8 cellular contexts compared by ENCODE assay signal in genomic region chr17:7204828-7205461, GRCh38. TPM values are rescaled to one million over a fixed set of nuclear protein-coding genes. Genes with fewer than 3 reads are reported as not detected.
DNase-seq lines count a peak whose midpoint lies in the region; ATAC-seq and TF ChIP-seq lines count a peak whose summit lies in the region.

No MANE protein-coding gene starts in this region.

- H3K4me3 ChIP-seq in HL-60 (replicated peaks; ENCODE audit: insufficient read depth, low read length) (peak overlapping the region; percentile 40), uterus (peak overlapping the region; percentile 42 to 54)

- POLR2A ChIA-PET in CD4-positive, alpha-beta T cell (lab: Charles Lee) = interaction anchor here (0.9 to 1.3 kb wide), 3 partner anchors 9 to 29 kb away, joined by 3 to 6 read pairs (median 4); partner anchors contain the start of genes ACADVL, DLG4 and DVL2

- H3K27me3 Mint-ChIP-seq in CD4-positive, alpha-beta T cell = no peaks in the 10 kb centered on the region

- H3K9me3 Mint-ChIP-seq in CD4-positive, alpha-beta T cell = no peaks in the 10 kb centered on the region

- H3K27ac ChIP-seq in CD4-positive, alpha-beta T cell (ENCODE audit: low read depth, low read length) = peak overlapping the region; percentile 86
- H3K27ac ChIP-seq in HL-60 (replicated peaks) (no peak overlapping the region), uterus (peak overlapping the region; percentile 80 to 84)

- H3K4me1 ChIP-seq in uterus = peaks cover 0 to 12% of the 10 kb centered on the region in 2 donors

- CTCF ChIA-PET in CD4-positive, alpha-beta T cell (lab: Charles Lee) = interaction anchor here (0.6 to 2.6 kb wide), 4 partner anchors 9 to 153 kb away, joined by 3 to 13 read pairs (median 4); no protein-coding TSS in a partner anchor

- H3K27ac Mint-ChIP-seq in CD4-positive, alpha-beta T cell = peak overlapping the region; percentile 87

- intact Hi-C loops in CD4-positive, alpha-beta T cell (cut with DNase I, micrococcal nuclease) = loop anchor here (1.0 kb wide), 3 partner anchors 9 to 230 kb away; partner anchors contain the start of genes DVL2 (in 1 of the 2) and TMEM102 (in 1 of the 2)
- intact Hi-C loops in uterus (cut with DNase I; ENCODE audit: low total_unique reads) = no loop called here

- no peak for TF ChIP-seq CTCF in CD4-positive, alpha-beta T cell (IDR thresholded peaks at IDR 0.05)
- TF ChIP-seq CTCF in HL-60 (IDR thresholded peaks at IDR 0.05; ENCODE audit: insufficient read depth, low read length) (no peak), uterus (IDR thresholded peaks at IDR 0.05) (no peak)

- H3K9me3 ChIP-seq in CD4-positive, alpha-beta T cell (ENCODE audit: control insufficient read depth, low read length) = no peaks in the 10 kb centered on the region
- H3K9me3 ChIP-seq in uterus = no peaks in the 10 kb centered on the region

- H3K4me1 Mint-ChIP-seq in CD4-positive, alpha-beta T cell (ENCODE audit: low read depth) = peaks cover 36% of the 10 kb centered on the region

- peak; percentile 84 to 99 (median 94) for DNase-seq in CD4-positive, alpha-beta T cell
- peak in 1 of 2 experiments; percentile 15 for DNase-seq in HL-60 (ENCODE audit: low read depth in 1 of 2, low spot score in 1 of 2)
- DNase-seq in SW480 (ENCODE audit: low spot score) = peak; percentile 52
- DNase-seq in anterior cingulate cortex (lab: John Stamatoyannopoulos, UW) = peak; percentile 36 to 91 (median 82)
- peak; percentile 92 for DNase-seq in hepatic stellate cell (ENCODE audit: low spot score)
- peak; percentile 33 for DNase-seq in renal cortical epithelial cell (ENCODE audit: low read depth)
- peak; percentile 90 to 92 for DNase-seq in uterus

- H3K4me3 Mint-ChIP-seq in CD4-positive, alpha-beta T cell = peak overlapping the region; percentile 83

- TF ChIP-seq POLR2A in uterus (IDR thresholded peaks at IDR 0.05) = peak in 1 of 2 donors; percentile 56

- peaks cover 15% of the 10 kb centered on the region for H3K36me3 Mint-ChIP-seq in CD4-positive, alpha-beta T cell (ENCODE audit: low read depth)

- H3K36me3 ChIP-seq in uterus = no peaks in the 10 kb centered on the region

- ATAC-seq in CD4-positive, alpha-beta T cell (ENCODE audit: poor library complexity) = peak; percentile 81
- ATAC-seq in GM19438 (IDR thresholded peaks at IDR 0.05; ENCODE audit: low read depth, unreplicated experiment) = peak; percentile 88

- H3K27me3 ChIP-seq in CD4-positive, alpha-beta T cell (ENCODE audit: control insufficient read depth, insufficient read depth, low read length) = no peaks in the 10 kb centered on the region
- H3K27me3 ChIP-seq in HL-60 (ENCODE audit: insufficient read depth, poor library complexity, severe bottlenecking) (no peaks in the 10 kb centered on the region), uterus (no peaks in the 10 kb centered on the region)

RNA-seq across cellular contexts. Expression of gene DLG4, which starts 14.7 kb away (rescaled TPM):
- 10 to 100 TPM; 10.2 to 11.0 TPM for total RNA-seq in CD4-positive, alpha-beta T cell
- 2.1 and 22.2 TPM in 2 replicates for total RNA-seq in renal cortical epithelial cell
- 10 to 100 TPM; 22.8 to 64.0 (median 48.4) TPM for total RNA-seq in uterus

RNA-seq across cellular contexts. Expression of gene ACADVL, which starts 14.8 kb away (rescaled TPM):
- 100 to 1,000 TPM; 237 to 257 TPM for total RNA-seq in CD4-positive, alpha-beta T cell
- total RNA-seq in renal cortical epithelial cell (307 and 382 TPM in 2 replicates), uterus (100 to 1,000 TPM; 167 to 800 (median 399) TPM)

RNA-seq across cellular contexts. Expression of gene ASGR1, which starts 25.8 kb away (rescaled TPM):
- under 1 TPM; 0.64 to 0.85 TPM for total RNA-seq in CD4-positive, alpha-beta T cell
- 0.60 and 0.87 TPM in 2 replicates for total RNA-seq in renal cortical epithelial cell
- total RNA-seq in uterus = 1 to 10 TPM in 2 of 4 donors, under 1 TPM in 1, not detected in 1; 0.77 to 3.2 (median 1.8) TPM

RNA-seq across cellular contexts. Expression of gene DVL2, which starts 29.4 kb away (rescaled TPM):
- total RNA-seq in CD4-positive, alpha-beta T cell = 10 to 100 TPM; 40.9 to 41.3 TPM
- total RNA-seq in renal cortical epithelial cell (26.4 and 47.5 TPM in 2 replicates), uterus (10 to 100 TPM in 3 of 4 donors, 1 to 10 TPM in 1; 5.1 to 83.2 (median 53.5) TPM)

RNA-seq across cellular contexts. Expression of gene PHF23, which starts 34.3 kb away (rescaled TPM):
- 1 to 10 TPM; 4.5 to 5.1 TPM for total RNA-seq in CD4-positive, alpha-beta T cell
- total RNA-seq in renal cortical epithelial cell = 41.2 and 50.7 TPM in 2 replicates
- 10 to 100 TPM in 3 of 4 donors, 1 to 10 TPM in 1; 9.7 to 68.1 (median 29.7) TPM for total RNA-seq in uterus
